ENCODE assay signal across 1 cellular context in genomic region chr12:109944975-109945374, GRCh38.
TF ChIP-seq lines count a peak whose summit lies in the region.

No MANE protein-coding gene starts in this region.

TF ChIP-seq in HepG2, 621 proteins besides CTCF, POLR2A, EP300 and RAD21 (continued from another document and continues in another):
- TF ChIP-seq AGO2 (optimal IDR thresholded peaks at IDR 0.05; ENCODE audit: low read depth, low read length) (no peak), ZFP41 (CRISPR knock-in tag; IDR thresholded peaks at IDR 0.05; ENCODE audit: borderline replicate concordance) (no peak), KLF15 (CRISPR knock-in tag; IDR thresholded peaks at IDR 0.05; ENCODE audit: borderline replicate concordance) (no peak), MTF2 (CRISPR knock-in tag; IDR thresholded peaks at IDR 0.05; ENCODE audit: borderline replicate concordance) (no peak), NR2F6 (IDR thresholded peaks at IDR 0.05) (no peak), NR2F6 (CRISPR knock-in tag; IDR thresholded peaks at IDR 0.05) (no peak), ZNF557 (CRISPR knock-in tag; IDR thresholded peaks at IDR 0.05) (no peak), HES4 (CRISPR knock-in tag; IDR thresholded peaks at IDR 0.05; ENCODE audit: borderline replicate concordance) (no peak), HMGXB4 (CRISPR knock-in tag; IDR thresholded peaks at IDR 0.05; ENCODE audit: borderline replicate concordance in 1 of 2, low read depth in 1 of 2) (no peak), ZNF256 (CRISPR knock-in tag; conservative IDR thresholded peaks at IDR 0.05) (no peak), TARDBP (CRISPR knock-in tag; IDR thresholded peaks at IDR 0.05) (no peak), GATAD2A (CRISPR knock-in tag; IDR thresholded peaks at IDR 0.05) (no peak), NR2C2 (CRISPR knock-in tag; IDR thresholded peaks at IDR 0.05; ENCODE audit: borderline replicate concordance) (no peak), ATF5 (CRISPR knock-in tag; IDR thresholded peaks at IDR 0.05; ENCODE audit: low read depth) (no peak), PRDM4 (CRISPR knock-in tag; IDR thresholded peaks at IDR 0.05; ENCODE audit: borderline replicate concordance) (no peak), ZIK1 (CRISPR knock-in tag; IDR thresholded peaks at IDR 0.05; ENCODE audit: borderline replicate concordance, low read depth) (no peak), HNRNPK (IDR thresholded peaks at IDR 0.05; ENCODE audit: low read depth, low read length, poor library complexity, severe bottlenecking) (no peak), ZNF709 (CRISPR knock-in tag; IDR thresholded peaks at IDR 0.05) (no peak), NKX3-1 (CRISPR knock-in tag; IDR thresholded peaks at IDR 0.05) (no peak), CSRNP1 (CRISPR knock-in tag; IDR thresholded peaks at IDR 0.05) (no peak), ZNF576 (CRISPR knock-in tag; IDR thresholded peaks at IDR 0.05) (no peak), ZNF383 (CRISPR knock-in tag; IDR thresholded peaks at IDR 0.05; ENCODE audit: borderline replicate concordance) (no peak), ZNF260 (CRISPR knock-in tag; IDR thresholded peaks at IDR 0.05; ENCODE audit: borderline replicate concordance, low read depth) (no peak), PHF20 (CRISPR knock-in tag; IDR thresholded peaks at IDR 0.05) (no peak), ZNF276 (CRISPR knock-in tag; IDR thresholded peaks at IDR 0.05; ENCODE audit: low read depth) (no peak), HMG20A (CRISPR knock-in tag; IDR thresholded peaks at IDR 0.05; ENCODE audit: borderline replicate concordance) (no peak), PBX3 (CRISPR knock-in tag; IDR thresholded peaks at IDR 0.05; ENCODE audit: borderline replicate concordance) (no peak), ZNF777 (CRISPR knock-in tag; IDR thresholded peaks at IDR 0.05) (no peak), ZBED4 (CRISPR knock-in tag; IDR thresholded peaks at IDR 0.05; ENCODE audit: borderline replicate concordance) (no peak), SAP130 (CRISPR knock-in tag; IDR thresholded peaks at IDR 0.05; ENCODE audit: low read depth) (peak; percentile 21; the same call in 1 of the 2 replicates), ARNT2 (CRISPR knock-in tag; IDR thresholded peaks at IDR 0.05; ENCODE audit: low read depth) (no peak), RNF2 (conservative IDR thresholded peaks at IDR 0.05; ENCODE audit: low read depth) (no peak), ZMYM2 (CRISPR knock-in tag; IDR thresholded peaks at IDR 0.05) (no peak), ZNF710 (CRISPR knock-in tag; IDR thresholded peaks at IDR 0.05; ENCODE audit: borderline replicate concordance) (no peak), ZSCAN5A (CRISPR knock-in tag; IDR thresholded peaks at IDR 0.05; ENCODE audit: borderline replicate concordance) (no peak), STAG1 (CRISPR knock-in tag; IDR thresholded peaks at IDR 0.05) (peak; percentile 19; the same call in 1 of the 2 replicates), IRF2 (CRISPR knock-in tag; IDR thresholded peaks at IDR 0.05) (no peak), ZNF430 (CRISPR knock-in tag; IDR thresholded peaks at IDR 0.05) (no peak), FOXO1 (CRISPR knock-in tag; IDR thresholded peaks at IDR 0.05) (no peak), FOXM1 (CRISPR knock-in tag; IDR thresholded peaks at IDR 0.05) (no peak), BCL3 (CRISPR knock-in tag; IDR thresholded peaks at IDR 0.05) (no peak), HINFP (CRISPR knock-in tag; IDR thresholded peaks at IDR 0.05; ENCODE audit: low read depth) (no peak)
